1 cellular context compared by ENCODE assay signal in the genomic region with DNA sequence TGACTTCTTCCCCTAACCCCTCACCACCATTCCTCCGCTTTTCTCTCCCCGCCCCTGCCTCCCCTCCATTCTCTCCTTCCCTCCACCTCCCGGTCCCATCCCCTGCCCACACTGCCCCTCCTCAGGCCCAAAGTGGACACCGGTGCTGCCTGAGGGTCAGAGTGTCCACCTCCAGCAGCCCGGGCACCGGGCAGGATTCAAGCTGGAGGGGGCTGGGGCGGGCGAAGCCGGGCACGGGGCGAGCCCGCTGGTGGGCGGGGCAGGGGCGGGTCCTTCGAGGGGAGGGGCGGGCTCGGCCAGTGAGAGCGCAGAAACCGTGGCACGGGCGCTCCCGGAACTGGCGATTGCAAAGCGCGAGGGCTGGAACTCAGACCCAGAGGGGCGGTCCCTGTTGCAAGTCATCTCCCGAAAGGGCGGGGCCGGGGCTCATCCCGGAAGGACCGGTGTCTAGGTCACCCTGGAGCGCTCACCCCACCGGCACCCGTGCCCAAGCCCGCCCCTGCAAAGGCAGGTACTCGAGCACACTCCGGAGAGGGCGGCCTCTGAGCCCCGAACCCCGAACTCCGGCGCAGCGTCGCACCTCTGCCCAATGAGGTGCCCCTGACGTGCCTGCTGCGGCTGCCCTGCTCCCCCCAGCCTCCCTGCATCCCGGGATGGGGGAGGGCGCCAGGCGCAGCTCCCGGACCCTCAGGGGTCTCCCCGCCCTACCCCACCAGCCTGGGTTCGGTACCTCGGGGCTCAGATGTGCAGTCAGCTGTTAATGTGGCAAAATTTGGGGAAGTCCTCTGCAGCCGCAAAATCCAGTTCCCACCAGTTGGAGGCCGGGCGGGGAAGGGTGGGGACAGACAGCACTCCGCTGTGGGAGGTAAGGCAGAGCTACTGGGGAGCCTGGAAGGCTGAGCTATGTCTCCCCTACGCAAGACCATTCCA.
TF ChIP-seq lines count a peak whose summit lies in the region.

No MANE protein-coding gene starts in this region.

TF ChIP-seq in WTC11, 78 proteins besides CTCF, POLR2A, EP300 and RAD21 (continued from another document):
- TF ChIP-seq, protein P1, sequence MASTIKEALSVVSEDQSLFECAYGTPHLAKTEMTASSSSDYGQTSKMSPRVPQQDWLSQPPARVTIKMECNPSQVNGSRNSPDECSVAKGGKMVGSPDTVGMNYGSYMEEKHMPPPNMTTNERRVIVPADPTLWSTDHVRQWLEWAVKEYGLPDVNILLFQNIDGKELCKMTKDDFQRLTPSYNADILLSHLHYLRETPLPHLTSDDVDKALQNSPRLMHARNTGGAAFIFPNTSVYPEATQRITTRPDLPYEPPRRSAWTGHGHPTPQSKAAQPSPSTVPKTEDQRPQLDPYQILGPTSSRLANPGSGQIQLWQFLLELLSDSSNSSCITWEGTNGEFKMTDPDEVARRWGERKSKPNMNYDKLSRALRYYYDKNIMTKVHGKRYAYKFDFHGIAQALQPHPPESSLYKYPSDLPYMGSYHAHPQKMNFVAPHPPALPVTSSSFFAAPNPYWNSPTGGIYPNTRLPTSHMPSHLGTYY (CRISPR knock-in tag; IDR thresholded peaks at IDR 0.05) = no peak
TF ChIP-seq in WTC11: peak in this region for 9.
